Comparison of ENCODE assay signal across 8 cellular contexts in genomic region chr12:47276253-47277070, GRCh38.
DNase-seq lines count a peak whose midpoint lies in the region; ATAC-seq lines count a peak whose summit lies in the region.

No MANE protein-coding gene starts in this region.

- intact Hi-C loops in head of caudate nucleus (cut with DNase I), result no loop called here

- peak overlapping the region; percentile 62 to 91 (median 82) for H3K27ac Mint-ChIP-seq in naive B cell

- peak; percentile 66 for DNase-seq in EL
- peak; percentile 76 for DNase-seq in SW480 (ENCODE audit: low spot score)
- DNase-seq in cerebellar cortex (ENCODE audit: low spot score), result peak; percentile 42
- peak; percentile 53 for DNase-seq in naive B cell
- DNase-seq in head of caudate nucleus, result no peak
- no peak for DNase-seq in SK-N-DZ (ENCODE audit: low spot score)

- peak overlapping the region; percentile 0 to 73 (median 62) for H3K4me3 Mint-ChIP-seq in naive B cell

- H3K4me1 Mint-ChIP-seq in naive B cell, result peaks cover 46 to 59% (median 54%) of the 10 kb centered on the region in 3 donors

- H3K9me3 Mint-ChIP-seq in naive B cell, result peaks cover 0 to 5% (median 0%) of the 10 kb centered on the region in 7 donors

- H3K36me3 Mint-ChIP-seq in naive B cell, result no peaks in the 10 kb centered on the region

- ATAC-seq in GM19468 (IDR thresholded peaks at IDR 0.05; ENCODE audit: extremely low read depth, unreplicated experiment), result peak; percentile 89
- peak; percentile 94 for ATAC-seq in HG03521 (IDR thresholded peaks at IDR 0.05; ENCODE audit: unreplicated experiment)
- peak; percentile 95 for ATAC-seq in naive B cell (ENCODE audit: low read depth in 2 of 2)

- H3K27me3 Mint-ChIP-seq in naive B cell, result no peaks in the 10 kb centered on the region

Comparison
In these comparisons a context has a peak if more than half of its experiments do, and no peak if none do; other contexts are left out.
1. DNase-seq: peak in EL (single experiment), SW480 (single experiment), cerebellar cortex (single experiment) and naive B cell (single experiment); none in head of caudate nucleus (0 of 42) and SK-N-DZ (single experiment).
2. Peak in every context shown above with its lines, with median percentiles within 50 percentile points of each other: ATAC-seq.